23 cellular contexts compared by ENCODE assay signal in genomic region chr14:95553141-95553540, GRCh38. TPM values are rescaled to one million over a fixed set of nuclear protein-coding genes. Genes with fewer than 3 reads are reported as not detected.
DNase-seq lines count a peak whose midpoint lies in the region; ATAC-seq and TF ChIP-seq lines count a peak whose summit lies in the region.
"Had no signal": no experiment of that assay in that cellular context is flagged by ENCODE, and none has a peak within 500 bp of the region (broad histone marks: within the 10 kb centered on the region; RNA-seq: fewer than 3 reads in every experiment).

No MANE protein-coding gene starts in this region.

- no peak overlapping the region for H3K4me3 Mint-ChIP-seq in endodermal cell
- H3K4me3 Mint-ChIP-seq: CD14-positive monocyte; CD4-positive, alpha-beta memory T cell; CD4-positive, CD25-positive, alpha-beta regulatory T cell; CD8-positive, alpha-beta memory T cell had no signal

- H3K9me3 ChIP-seq in endodermal cell (ENCODE audit: control insufficient read depth, low read length) (peaks cover 5% of the 10 kb centered on the region), upper lobe of right lung (no peaks in the 10 kb centered on the region)
- H3K9me3 ChIP-seq: BE2C, BLaER1 had no signal

- H3K27me3 Mint-ChIP-seq in endodermal cell (ENCODE audit: insufficient read depth) = peaks cover 16% of the 10 kb centered on the region
- H3K27me3 Mint-ChIP-seq: CD4-positive, alpha-beta memory T cell; CD4-positive, CD25-positive, alpha-beta regulatory T cell; CD8-positive, alpha-beta memory T cell had no signal

- ATAC-seq in esophagus mucosa (peak; percentile 26), upper lobe of right lung (peak; percentile 12), GM21529 (IDR thresholded peaks at IDR 0.05; ENCODE audit: unreplicated experiment) (no peak)
- ATAC-seq: GM12878 had no signal

- no peaks in the 10 kb centered on the region for H3K4me1 Mint-ChIP-seq in endodermal cell
- H3K4me1 Mint-ChIP-seq: CD14-positive monocyte; CD4-positive, CD25-positive, alpha-beta regulatory T cell; CD8-positive, alpha-beta memory T cell had no signal

- H3K36me3 ChIP-seq in endodermal cell (ENCODE audit: control insufficient read depth, insufficient read depth, low read length) = no peaks in the 10 kb centered on the region
- no peaks in the 10 kb centered on the region for H3K36me3 ChIP-seq in upper lobe of right lung

- intact Hi-C loops in upper lobe of right lung (cut with DNase I) = no loop called here

- peaks cover 7% of the 10 kb centered on the region for H3K9me3 Mint-ChIP-seq in endodermal cell
- H3K9me3 Mint-ChIP-seq: CD4-positive, CD25-positive, alpha-beta regulatory T cell; CD8-positive, alpha-beta memory T cell had no signal

- H3K4me3 ChIP-seq in endodermal cell (ENCODE audit: low read length) (no peak overlapping the region), upper lobe of right lung (no peak overlapping the region)
- H3K4me3 ChIP-seq: BLaER1, GM12878 had no signal

- peaks cover 3% of the 10 kb centered on the region for H3K4me1 ChIP-seq in endodermal cell (ENCODE audit: control insufficient read depth, insufficient read depth, low read length)
- no peaks in the 10 kb centered on the region for H3K4me1 ChIP-seq in upper lobe of right lung
- H3K4me1 ChIP-seq: BE2C had no signal

- DNase-seq in endodermal cell (peak; percentile 27), upper lobe of right lung (peak; percentile 28), T-helper 1 cell (no peak)
- DNase-seq: 8988T; ACHN; BE2C; C1 segment of cervical spinal cord; CD4-positive, alpha-beta memory T cell; CD4-positive, CD25-positive, alpha-beta regulatory T cell; CD8-positive, alpha-beta memory T cell; COR-L47; DMS 273 treated with DMSO at 0.1 percent for 48 hours; DMS153; DMS53; DMS79; DND-41; EL; GDM1 had no signal

- no peak overlapping the region for H3K27ac Mint-ChIP-seq in endodermal cell
- H3K27ac Mint-ChIP-seq: CD4-positive, alpha-beta memory T cell had no signal

- H3K9ac ChIP-seq in endodermal cell (ENCODE audit: extremely low read depth, low read length, poor library complexity, severe bottlenecking) = no peak overlapping the region
- H3K9ac ChIP-seq: BLaER1 had no signal

- 91 to 98% methylated on average over 6 to 7 of the region's 7 CpGs for WGBS in endodermal cell (ENCODE audit: insufficient coverage in 1 of 2, insufficient read length in 1 of 2), 2 experiments

- TF ChIP-seq CTCF in endodermal cell (conservative IDR thresholded peaks at IDR 0.05) (no peak), upper lobe of right lung (IDR thresholded peaks at IDR 0.05) (no peak)

- H3K27me3 ChIP-seq in endodermal cell (ENCODE audit: control insufficient read depth, insufficient read depth, low read length, poor library complexity, severe bottlenecking) (no peaks in the 10 kb centered on the region), upper lobe of right lung (no peaks in the 10 kb centered on the region)
- H3K27me3 ChIP-seq: BE2C, BLaER1 had no signal

- H3K36me3 Mint-ChIP-seq in endodermal cell (ENCODE audit: low read depth) = peaks cover 23% of the 10 kb centered on the region

- H3K27ac ChIP-seq in endodermal cell (ENCODE audit: low read depth, low read length) (no peak overlapping the region), upper lobe of right lung (no peak overlapping the region)
- H3K27ac ChIP-seq: BLaER1 had no signal

RNA-seq across cellular contexts. Expression of gene GLRX5, which starts 18.3 kb away (rescaled TPM):
- 10 to 100 TPM; 62.4 to 63.4 TPM for total RNA-seq in endodermal cell
- polyA plus RNA-seq in endodermal cell (2013, experiment 1 of 2) = 73.3 TPM
- 69.6 TPM for polyA plus RNA-seq in endodermal cell (2013, experiment 2 of 2)
- 27.8 TPM for total RNA-seq in esophagus mucosa
- 27.2 TPM for total RNA-seq in upper lobe of right lung

RNA-seq across cellular contexts. Expression of gene SYNE3, which starts 36.7 kb away (rescaled TPM):
- total RNA-seq in endodermal cell = 1 to 10 TPM; 1.0 to 5.2 TPM
- polyA plus RNA-seq in endodermal cell (2013, experiment 1 of 2) = 0.61 TPM
- 0.87 TPM for polyA plus RNA-seq in endodermal cell (2013, experiment 2 of 2)
- total RNA-seq in esophagus mucosa = 1.9 TPM
- total RNA-seq in upper lobe of right lung = 19.3 TPM

Comparison
In these comparisons a context has a peak if more than half of its experiments do, and no peak if none do; other contexts are left out.
1. DNase-seq: peak in endodermal cell (single experiment) and upper lobe of right lung (single experiment); none in T-helper 1 cell (0 of 5).